Comparison of ENCODE assay signal across 8 cellular contexts in the genomic region with DNA sequence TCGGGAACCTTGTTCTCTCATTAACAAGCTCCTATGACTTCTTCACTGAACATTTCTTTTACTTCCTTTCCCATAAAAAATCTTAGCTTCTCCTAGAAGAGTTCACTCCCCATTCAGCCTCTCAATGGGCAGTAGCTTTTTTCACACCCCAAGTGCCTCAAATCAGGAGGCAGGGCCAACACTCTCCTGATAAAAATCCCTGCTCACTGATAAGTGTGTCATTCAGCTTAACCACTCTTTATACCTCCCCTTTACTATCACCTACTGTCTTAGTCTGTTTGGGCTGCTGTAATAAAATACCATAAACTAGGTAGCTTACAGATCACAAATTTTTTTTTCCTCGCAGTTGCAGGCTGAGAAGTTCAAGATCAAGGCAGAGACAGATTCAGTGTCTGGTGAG.
"Had no signal": no experiment of that assay in that cellular context is flagged by ENCODE, and none has a peak within 500 bp of the region (broad histone marks: within the 10 kb centered on the region; RNA-seq: fewer than 3 reads in every experiment).

No MANE protein-coding gene starts in this region.

- H3K36me3 ChIP-seq: HAP-1 had no signal

- FAIRE-seq: HTR-8/SVneo had no signal

- DNase-seq: GM23248, GOT3, H7, HFFc6, KBM-7 had no signal

- H2AFZ ChIP-seq: GM23248 had no signal

- H3K9ac ChIP-seq: GM23248 had no signal

- H3K9me3 ChIP-seq: HAP-1 had no signal

- H3K4me1 ChIP-seq: HAP-1 had no signal

- ATAC-seq: HCT116 had no signal

- H3K4me3 ChIP-seq: GM23248, HAP-1 had no signal

- H3K27ac ChIP-seq: GM23248 had no signal
